1 cellular context compared by ENCODE assay signal in genomic region chr2:55416826-55417568, GRCh38.
TF ChIP-seq lines count a peak whose summit lies in the region.

No MANE protein-coding gene starts in this region.

TF ChIP-seq in HepG2, 621 proteins besides CTCF, POLR2A, EP300 and RAD21:
- TF ChIP-seq TGIF2 (CRISPR knock-in tag; IDR thresholded peaks at IDR 0.05): no peak
- TF ChIP-seq, protein P1, sequence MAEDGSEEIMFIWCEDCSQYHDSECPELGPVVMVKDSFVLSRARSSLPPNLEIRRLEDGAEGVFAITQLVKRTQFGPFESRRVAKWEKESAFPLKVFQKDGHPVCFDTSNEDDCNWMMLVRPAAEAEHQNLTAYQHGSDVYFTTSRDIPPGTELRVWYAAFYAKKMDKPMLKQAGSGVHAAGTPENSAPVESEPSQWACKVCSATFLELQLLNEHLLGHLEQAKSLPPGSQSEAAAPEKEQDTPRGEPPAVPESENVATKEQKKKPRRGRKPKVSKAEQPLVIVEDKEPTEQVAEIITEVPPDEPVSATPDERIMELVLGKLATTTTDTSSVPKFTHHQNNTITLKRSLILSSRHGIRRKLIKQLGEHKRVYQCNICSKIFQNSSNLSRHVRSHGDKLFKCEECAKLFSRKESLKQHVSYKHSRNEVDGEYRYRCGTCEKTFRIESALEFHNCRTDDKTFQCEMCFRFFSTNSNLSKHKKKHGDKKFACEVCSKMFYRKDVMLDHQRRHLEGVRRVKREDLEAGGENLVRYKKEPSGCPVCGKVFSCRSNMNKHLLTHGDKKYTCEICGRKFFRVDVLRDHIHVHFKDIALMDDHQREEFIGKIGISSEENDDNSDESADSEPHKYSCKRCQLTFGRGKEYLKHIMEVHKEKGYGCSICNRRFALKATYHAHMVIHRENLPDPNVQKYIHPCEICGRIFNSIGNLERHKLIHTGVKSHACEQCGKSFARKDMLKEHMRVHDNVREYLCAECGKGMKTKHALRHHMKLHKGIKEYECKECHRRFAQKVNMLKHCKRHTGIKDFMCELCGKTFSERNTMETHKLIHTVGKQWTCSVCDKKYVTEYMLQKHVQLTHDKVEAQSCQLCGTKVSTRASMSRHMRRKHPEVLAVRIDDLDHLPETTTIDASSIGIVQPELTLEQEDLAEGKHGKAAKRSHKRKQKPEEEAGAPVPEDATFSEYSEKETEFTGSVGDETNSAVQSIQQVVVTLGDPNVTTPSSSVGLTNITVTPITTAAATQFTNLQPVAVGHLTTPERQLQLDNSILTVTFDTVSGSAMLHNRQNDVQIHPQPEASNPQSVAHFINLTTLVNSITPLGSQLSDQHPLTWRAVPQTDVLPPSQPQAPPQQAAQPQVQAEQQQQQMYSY (CRISPR knock-in tag; IDR thresholded peaks at IDR 0.05): no peak
- no peak for TF ChIP-seq GTF2F1 (IDR thresholded peaks at IDR 0.05; ENCODE audit: low read length)
- no peak for TF ChIP-seq ZNF605 (CRISPR knock-in tag; IDR thresholded peaks at IDR 0.05)
- TF ChIP-seq ZNF484 (CRISPR knock-in tag; IDR thresholded peaks at IDR 0.05; ENCODE audit: borderline replicate concordance, low read depth): no peak
- no peak for TF ChIP-seq ZNF224 (CRISPR knock-in tag; IDR thresholded peaks at IDR 0.05)
- TF ChIP-seq KDM6A (CRISPR knock-in tag; IDR thresholded peaks at IDR 0.05; ENCODE audit: low read depth): no peak
- no peak for TF ChIP-seq KDM3A (CRISPR knock-in tag; IDR thresholded peaks at IDR 0.05; ENCODE audit: low read depth)
- peak; percentile 85; the same call in 1 of the 2 replicates for TF ChIP-seq ZNF3 (CRISPR knock-in tag; IDR thresholded peaks at IDR 0.05)
